ENCODE assay signal across 17 cellular contexts in genomic region chr3:38127611-38128302, GRCh38. TPM values are rescaled to one million over a fixed set of nuclear protein-coding genes. Genes with fewer than 3 reads are reported as not detected.
DNase-seq lines count a peak whose midpoint lies in the region; ATAC-seq, FAIRE-seq and TF ChIP-seq lines count a peak whose summit lies in the region.
"Had no signal": no experiment of that assay in that cellular context is flagged by ENCODE, and none has a peak within 500 bp of the region (broad histone marks: within the 10 kb centered on the region; RNA-seq: fewer than 3 reads in every experiment).

No MANE protein-coding gene starts in this region.

- peaks cover 10% of the 10 kb centered on the region for H3K4me1 ChIP-seq in CD4-positive, alpha-beta memory T cell (ENCODE audit: insufficient read depth, low read length)
- no peaks in the 10 kb centered on the region for H3K4me1 ChIP-seq in naive thymus-derived CD4-positive, alpha-beta T cell (ENCODE audit: control insufficient read depth in 2 of 2, insufficient read depth in 2 of 2, low read length in 2 of 2)
- H3K4me1 ChIP-seq in tibial nerve: peaks cover 0 to 2% (median 0%) of the 10 kb centered on the region in 4 donors
- H3K4me1 ChIP-seq: foreskin keratinocyte had no signal

- CTCF ChIA-PET in CD4-positive, alpha-beta memory T cell (lab: Charles Lee; ENCODE audit: partially characterized antibody): interaction anchor here (0.9 to 1.4 kb wide), 4 partner anchors 9 to 153 kb away, joined by 3 to 4 read pairs (median 3); partner anchors contain the start of gene ACAA1
- CTCF ChIA-PET in naive thymus-derived CD4-positive, alpha-beta T cell (lab: Charles Lee): interaction anchor here (0.7 kb wide), 1 partner anchor 524 kb away, joined by 4 read pairs; no protein-coding TSS in a partner anchor

- no peak overlapping the region for H3K27ac ChIP-seq in CD4-positive, alpha-beta memory T cell (ENCODE audit: low read depth, low read length)
- H3K27ac ChIP-seq in naive thymus-derived CD4-positive, alpha-beta T cell (ENCODE audit: low read depth, low read length): peak overlapping the region; percentile 32
- no peak overlapping the region for H3K27ac ChIP-seq in tibial nerve
- H3K27ac ChIP-seq: foreskin keratinocyte, skin epidermis had no signal

- no peak overlapping the region for H3K4me3 ChIP-seq in CD4-positive, alpha-beta memory T cell (ENCODE audit: low read length in 2 of 2)
- no peak overlapping the region for H3K4me3 ChIP-seq in naive thymus-derived CD4-positive, alpha-beta T cell (ENCODE audit: low read length)
- H3K4me3 ChIP-seq in tibial nerve: no peak overlapping the region
- H3K4me3 ChIP-seq: skin epidermis had no signal

- no peak overlapping the region for H3K4me3 Mint-ChIP-seq in CD4-positive, alpha-beta memory T cell
- H3K4me3 Mint-ChIP-seq in naive thymus-derived CD4-positive, alpha-beta T cell: no peak overlapping the region
- H3K4me3 Mint-ChIP-seq: activated CD4-positive, alpha-beta T cell treated with anti-CD3 and anti-CD28 coated beads, Interleukin-2, amount 10 ng/mL, durations not matched to agents 24 days and 14 days had no signal

- no peaks in the 10 kb centered on the region for H3K9me3 Mint-ChIP-seq in CD4-positive, alpha-beta memory T cell
- no peaks in the 10 kb centered on the region for H3K9me3 Mint-ChIP-seq in naive thymus-derived CD4-positive, alpha-beta T cell
- H3K9me3 Mint-ChIP-seq: activated CD4-positive, alpha-beta T cell treated with anti-CD3 and anti-CD28 coated beads, Interleukin-2, amount 10 ng/mL, durations not matched to agents 24 days and 14 days; activated naive CD4-positive, alpha-beta T cell treated with anti-CD3 and anti-CD28 coated beads, Interleukin-2, amount 50 U/mL, for 72 hours had no signal

- peak; percentile 42 for ATAC-seq in Right ventricle myocardium superior (ENCODE audit: poor library complexity)
- ATAC-seq in naive thymus-derived CD4-positive, alpha-beta T cell: no peak
- no peak for ATAC-seq in HG03196 (IDR thresholded peaks at IDR 0.05; ENCODE audit: unreplicated experiment)
- ATAC-seq: foreskin keratinocyte had no signal

- POLR2A ChIA-PET in CD4-positive, alpha-beta memory T cell (lab: Charles Lee; ENCODE audit: partially characterized antibody): interaction anchor here (1.0 to 1.2 kb wide), 2 partner anchors 8 to 9 kb away, joined by 3 read pairs; no protein-coding TSS in a partner anchor
- POLR2A ChIA-PET in naive thymus-derived CD4-positive, alpha-beta T cell (lab: Charles Lee): interaction anchor here (1.0 to 1.4 kb wide), 2 partner anchors 9 to 37 kb away, joined by 3 to 5 read pairs; partner anchors contain the start of genes ACAA1 and OXSR1

- peaks cover 5 to 20% (median 8%) of the 10 kb centered on the region in 4 donors for H3K4me1 Mint-ChIP-seq in CD4-positive, alpha-beta memory T cell
- peaks cover 8 to 29% (median 22%) of the 10 kb centered on the region in 7 donors for H3K4me1 Mint-ChIP-seq in naive thymus-derived CD4-positive, alpha-beta T cell

- no peak for FAIRE-seq in GM12892 (lab: Jason Lieb, UNC)
- FAIRE-seq: H54 had no signal

- peaks cover 45 to 81% of the 10 kb centered on the region in 2 donors for H3K36me3 Mint-ChIP-seq in CD4-positive, alpha-beta memory T cell
- H3K36me3 Mint-ChIP-seq in naive thymus-derived CD4-positive, alpha-beta T cell: peaks cover 5 to 47% (median 17%) of the 10 kb centered on the region in 5 donors

- no peak for DNase-seq in CD4-positive, alpha-beta memory T cell
- DNase-seq in HT1080 (ENCODE audit: low read depth) (peak; percentile 42), Right ventricle myocardium superior (no peak), GM12892 (ENCODE audit: insufficient read length) (no peak), tibial nerve (ENCODE audit: low spot score in 2 of 2) (no peak)
- no peak for DNase-seq in naive thymus-derived CD4-positive, alpha-beta T cell
- DNase-seq: activated CD4-positive, alpha-beta T cell treated with anti-CD3 and anti-CD28 coated beads, Interleukin-2, amount 10 ng/mL, durations not matched to agents 24 days and 14 days; C1 segment of cervical spinal cord; foreskin keratinocyte; NCI-H2029 treated with DMSO at 0.1 percent for 48 hours; NCI-H69; occipital lobe; T-helper 1 cell had no signal

- peaks cover 82% of the 10 kb centered on the region for H3K36me3 ChIP-seq in CD4-positive, alpha-beta memory T cell (ENCODE audit: insufficient read depth, low read length)
- peaks cover 23 to 95% (median 26%) of the 10 kb centered on the region in 3 experiments for H3K36me3 ChIP-seq in naive thymus-derived CD4-positive, alpha-beta T cell (ENCODE audit: control insufficient read depth in 2 of 3, insufficient read depth in 3 of 3, low read length in 3 of 3)
- H3K36me3 ChIP-seq in tibial nerve: peaks cover 2 to 100% (median 30%) of the 10 kb centered on the region in 3 donors

- no peaks in the 10 kb centered on the region for H3K27me3 ChIP-seq in CD4-positive, alpha-beta memory T cell (ENCODE audit: insufficient read depth, low read length)
- no peaks in the 10 kb centered on the region for H3K27me3 ChIP-seq in naive thymus-derived CD4-positive, alpha-beta T cell (ENCODE audit: control insufficient read depth in 2 of 2, insufficient read depth in 2 of 2, low read length in 2 of 2)
- no peaks in the 10 kb centered on the region for H3K27me3 ChIP-seq in tibial nerve
- H3K27me3 ChIP-seq: foreskin keratinocyte had no signal

- peak overlapping the region in 4 of 7 donors; percentile 18 to 64 (median 52) for H3K27ac Mint-ChIP-seq in CD4-positive, alpha-beta memory T cell
- H3K27ac Mint-ChIP-seq in naive thymus-derived CD4-positive, alpha-beta T cell: peak overlapping the region in 8 of 9 donors; percentile 18 to 89 (median 54)
- H3K27ac Mint-ChIP-seq: activated CD4-positive, alpha-beta T cell treated with anti-CD3 and anti-CD28 coated beads, Interleukin-2, amount 10 ng/mL, durations not matched to agents 24 days and 14 days had no signal

- no peaks in the 10 kb centered on the region for H3K9me3 ChIP-seq in CD4-positive, alpha-beta memory T cell (ENCODE audit: control insufficient read depth in 1 of 2, low read length in 2 of 2)
- H3K9me3 ChIP-seq in naive thymus-derived CD4-positive, alpha-beta T cell (ENCODE audit: control insufficient read depth in 2 of 3, low read length in 3 of 3): no peaks in the 10 kb centered on the region
- H3K9me3 ChIP-seq in tibial nerve: no peaks in the 10 kb centered on the region

- TF ChIP-seq EP300 in tibial nerve (IDR thresholded peaks at IDR 0.05): no peak

- TF ChIP-seq POLR2A in GM12892 (IDR thresholded peaks at IDR 0.05; ENCODE audit: low read depth, low read length) (no peak), tibial nerve (IDR thresholded peaks at IDR 0.05) (no peak)

- H3K27me3 Mint-ChIP-seq in CD4-positive, alpha-beta memory T cell: no peaks in the 10 kb centered on the region
- H3K27me3 Mint-ChIP-seq in naive thymus-derived CD4-positive, alpha-beta T cell: no peaks in the 10 kb centered on the region
- H3K27me3 Mint-ChIP-seq: activated CD4-positive, alpha-beta T cell treated with anti-CD3 and anti-CD28 coated beads, Interleukin-2, amount 10 ng/mL, durations not matched to agents 24 days and 14 days had no signal

- no peak for TF ChIP-seq CTCF in tibial nerve (IDR thresholded peaks at IDR 0.05)

- WGBS in tibial nerve, 2 donors: 92 to 100% methylated on average over 4 of the region's 4 CpGs

- intact Hi-C loops in CD4-positive, alpha-beta memory T cell (cut with micrococcal nuclease): no loop called here
- intact Hi-C loops in Right ventricle myocardium superior (cut with DNase I): loop anchor here (10.0 kb wide), 1 partner anchor 347 kb away; no protein-coding TSS in a partner anchor
- intact Hi-C loops in naive thymus-derived CD4-positive, alpha-beta T cell (cut with micrococcal nuclease): no loop called here

RNA-seq across cellular contexts. Expression of gene ACAA1, which starts 9.2 kb away (rescaled TPM):
- total RNA-seq in CD4-positive, alpha-beta memory T cell: 10 to 100 TPM; 78.7 to 82.8 TPM
- 10 to 100 TPM; 52.4 to 76.3 TPM for polyA plus RNA-seq in CD4-positive, alpha-beta memory T cell
- total RNA-seq in HT1080 (2014; rRNA removed; shearing (Covaris generic)): 9.2 and 14.2 TPM in 2 replicates
- polyA plus RNA-seq in HT1080 (2015; cell fraction: cytosol; rRNA removed): 23.8 and 29.5 TPM in 2 replicates
- polyA plus RNA-seq in HT1080 (2015; cell fraction: nucleus; rRNA removed): 56.6 and 57.3 TPM in 2 replicates
- total RNA-seq in Right ventricle myocardium superior (111 TPM), tibial nerve (10 to 100 TPM; 63.9 to 83.3 (median 80.5) TPM)
- 100 to 1,000 TPM in 1 of 5 experiments, 10 to 100 TPM in 4; 88.1 to 129 (median 91.0) TPM for total RNA-seq in naive thymus-derived CD4-positive, alpha-beta T cell
- polyA plus RNA-seq in naive thymus-derived CD4-positive, alpha-beta T cell: 10 to 100 TPM; 64.4 to 65.9 TPM
- 40.3 TPM for polyA plus RNA-seq in GM12892 (2012; ENCODE audit: missing spikeins)

RNA-seq across cellular contexts. Expression of gene MYD88, which starts 10.7 kb away (rescaled TPM):
- 10 to 100 TPM; 50.5 to 57.4 TPM for total RNA-seq in CD4-positive, alpha-beta memory T cell
- 100 to 1,000 TPM; 104 to 129 TPM for polyA plus RNA-seq in CD4-positive, alpha-beta memory T cell
- 0.03 TPM in 1 of 2 replicates, not detected in the other for total RNA-seq in HT1080 (2014; rRNA removed; shearing (Covaris generic))
- 0.16 and 0.26 TPM in 2 replicates for polyA plus RNA-seq in HT1080 (2015; cell fraction: cytosol; rRNA removed)
- polyA plus RNA-seq in HT1080 (2015; cell fraction: nucleus; rRNA removed): 0.07 and 0.44 TPM in 2 replicates
- 7.3 TPM for total RNA-seq in Right ventricle myocardium superior
- total RNA-seq in naive thymus-derived CD4-positive, alpha-beta T cell: 100 to 1,000 TPM in 1 of 5 experiments, 10 to 100 TPM in 4; 35.2 to 108 (median 41.6) TPM
- 10 to 100 TPM; 52.8 to 75.4 TPM for polyA plus RNA-seq in naive thymus-derived CD4-positive, alpha-beta T cell
- polyA plus RNA-seq in GM12892 (2012; ENCODE audit: missing spikeins): 28.8 TPM
- 10 to 100 TPM; 29.9 to 36.3 (median 34.3) TPM for total RNA-seq in tibial nerve

RNA-seq across cellular contexts. Expression of gene OXSR1, which starts 37.6 kb away (rescaled TPM):
- total RNA-seq in CD4-positive, alpha-beta memory T cell: 10 to 100 TPM; 39.6 to 43.9 TPM
- 10 to 100 TPM; 13.3 to 18.0 TPM for polyA plus RNA-seq in CD4-positive, alpha-beta memory T cell
- 28.5 and 35.6 TPM in 2 replicates for total RNA-seq in HT1080 (2014; rRNA removed; shearing (Covaris generic))
- polyA plus RNA-seq in HT1080 (2015; cell fraction: cytosol; rRNA removed): 43.6 and 49.9 TPM in 2 replicates
- polyA plus RNA-seq in HT1080 (2015; cell fraction: nucleus; rRNA removed): 69.9 and 71.9 TPM in 2 replicates
- total RNA-seq in Right ventricle myocardium superior (24.0 TPM), tibial nerve (10 to 100 TPM; 23.9 to 35.8 (median 29.9) TPM)
- total RNA-seq in naive thymus-derived CD4-positive, alpha-beta T cell: 10 to 100 TPM; 35.0 to 59.7 (median 38.8) TPM
- polyA plus RNA-seq in naive thymus-derived CD4-positive, alpha-beta T cell: 10 to 100 TPM; 12.3 to 14.4 TPM
- 39.0 TPM for polyA plus RNA-seq in GM12892 (2012; ENCODE audit: missing spikeins)
